In genomic region chr19:29016926-29017760, GRCh38 we compare ENCODE assay signal across 18 cellular contexts.
DNase-seq lines count a peak whose midpoint lies in the region; ATAC-seq and TF ChIP-seq lines count a peak whose summit lies in the region.
"Had no signal": no experiment of that assay in that cellular context is flagged by ENCODE, and none has a peak within 500 bp of the region (broad histone marks: within the 10 kb centered on the region; RNA-seq: fewer than 3 reads in every experiment).

No MANE protein-coding gene starts in this region.

- 63 to 82% (median 79%) methylated on average over 11 of the region's 11 CpGs for WGBS in spleen, 5 donors

- H3K27me3 ChIP-seq in spleen (replicated peaks in 1 of 7) = peaks cover 0 to 20% (median 0%) of the 10 kb centered on the region in 7 donors
- H3K27me3 ChIP-seq in Peyer's patch = no peaks in the 10 kb centered on the region
- H3K27me3 ChIP-seq: BE2C had no signal

- TF ChIP-seq POLR2A in spleen (IDR thresholded peaks at IDR 0.05) (no peak), Peyer's patch (IDR thresholded peaks at IDR 0.05) (no peak)

- DNase-seq in NCI-H226 = peak; percentile 73
- DNase-seq in fibroblast of the aortic adventitia (ENCODE audit: low read depth) = peak; percentile 72
- no peak for DNase-seq in omental fat pad (ENCODE audit: low spot score)
- peak; percentile 37 for DNase-seq in spleen
- DNase-seq in HEK293T (ENCODE audit: extremely low spot score) = no peak
- DNase-seq in SHP77 treated with DMSO at 0.1 percent for 48 hours (lab: John Stamatoyannopoulos, UW) = no peak
- DNase-seq in Peyer's patch = no peak
- DNase-seq in islet precursor cell = no peak
- DNase-seq: ACHN; BE2C; C1 segment of cervical spinal cord; Caco-2; CD4-positive, CD25-positive, alpha-beta regulatory T cell; CD8-positive, alpha-beta memory T cell; HCEC 1CT; HFFc6 had no signal

- H3K4me3 ChIP-seq in fibroblast of the aortic adventitia (ENCODE audit: low read depth, low read length) = no peak overlapping the region
- H3K4me3 ChIP-seq in spleen = no peak overlapping the region
- H3K4me3 ChIP-seq in Peyer's patch = no peak overlapping the region
- H3K4me3 ChIP-seq: GM23338 had no signal

- peak; percentile 68 for ATAC-seq in omental fat pad (ENCODE audit: low FRiP score)
- ATAC-seq: GM23338 had no signal

- CTCF ChIA-PET in HEK293T (lab: Yijun Ruan, JAX) = interaction anchor here (0.6 kb wide), 1 partner anchor 10 kb away, joined by 3 read pairs; no protein-coding TSS in a partner anchor

- H3K27ac ChIP-seq in spleen = no peak overlapping the region
- no peak overlapping the region for H3K27ac ChIP-seq in Peyer's patch
- H3K27ac ChIP-seq: HL-60 had no signal

- intact Hi-C loops in spleen (cut with DNase I; ENCODE audit: low total_unique reads) = no loop called here

- no peaks in the 10 kb centered on the region for H3K4me1 ChIP-seq in spleen
- H3K4me1 ChIP-seq in Peyer's patch = no peaks in the 10 kb centered on the region
- H3K4me1 ChIP-seq: BE2C, Caco-2 had no signal

- H3K36me3 ChIP-seq in spleen (no peaks in the 10 kb centered on the region), Peyer's patch (no peaks in the 10 kb centered on the region)
- H3K36me3 ChIP-seq: BE2C had no signal

- POLR2A ChIA-PET in HEK293T (lab: Yijun Ruan, JAX) = no interaction called here

- H3K9me3 ChIP-seq in spleen (no peaks in the 10 kb centered on the region), Peyer's patch (no peaks in the 10 kb centered on the region)
- H3K9me3 ChIP-seq: BE2C, Caco-2 had no signal

- TF ChIP-seq CTCF in fibroblast of the aortic adventitia (IDR thresholded peaks at IDR 0.05; ENCODE audit: insufficient read depth, low read length) = no peak
- no peak for TF ChIP-seq CTCF in omental fat pad (IDR thresholded peaks at IDR 0.05)
- TF ChIP-seq CTCF in spleen (IDR thresholded peaks at IDR 0.05 in 8 of 11, conservative IDR thresholded peaks at IDR 0.05 in 3 of 11) = no peak
- no peak for TF ChIP-seq CTCF in Peyer's patch (IDR thresholded peaks at IDR 0.05)

TF ChIP-seq in HEK293T, 16 proteins besides CTCF, POLR2A, EP300 and RAD21:
- no peak for TF ChIP-seq ZNF384 (IDR thresholded peaks at IDR 0.05)
- TF ChIP-seq FOXA1 (IDR thresholded peaks at IDR 0.05) = no peak
- TF ChIP-seq CTBP1 (IDR thresholded peaks at IDR 0.05; ENCODE audit: borderline replicate concordance) = no peak
- no peak for TF ChIP-seq FOXM1 (IDR thresholded peaks at IDR 0.05; ENCODE audit: borderline replicate concordance)
- TF ChIP-seq BHLHE40 (IDR thresholded peaks at IDR 0.05; ENCODE audit: borderline replicate concordance) = no peak
- no peak for TF ChIP-seq ARNT (IDR thresholded peaks at IDR 0.05)
- no peak for TF ChIP-seq LEF1 (IDR thresholded peaks at IDR 0.05; ENCODE audit: borderline replicate concordance)
- no peak for TF ChIP-seq PKNOX1 (IDR thresholded peaks at IDR 0.05)
- TF ChIP-seq FOXK2 (IDR thresholded peaks at IDR 0.05) = no peak
- no peak for TF ChIP-seq HDGF (IDR thresholded peaks at IDR 0.05; ENCODE audit: borderline replicate concordance)
- TF ChIP-seq L3MBTL2 (conservative IDR thresholded peaks at IDR 0.05) = no peak
- no peak for TF ChIP-seq SP1 (IDR thresholded peaks at IDR 0.05)
- TF ChIP-seq TARDBP (IDR thresholded peaks at IDR 0.05) = no peak
- no peak for TF ChIP-seq NFRKB (IDR thresholded peaks at IDR 0.05)
- no peak for TF ChIP-seq ELF4 (IDR thresholded peaks at IDR 0.05)
- no peak for TF ChIP-seq SUZ12 (IDR thresholded peaks at IDR 0.05)

Comparison
In these comparisons a context has a peak if more than half of its experiments do, and no peak if none do; other contexts are left out.
1. DNase-seq: peak in NCI-H226 (single experiment), fibroblast of the aortic adventitia (single experiment) and spleen (single experiment); none in omental fat pad (single experiment), HEK293T (single experiment), SHP77 treated with DMSO at 0.1 percent for 48 hours (single experiment), Peyer's patch (0 of 3) and islet precursor cell (single experiment).